Comparison of ENCODE assay signal across 2 cellular contexts in the genomic region with DNA sequence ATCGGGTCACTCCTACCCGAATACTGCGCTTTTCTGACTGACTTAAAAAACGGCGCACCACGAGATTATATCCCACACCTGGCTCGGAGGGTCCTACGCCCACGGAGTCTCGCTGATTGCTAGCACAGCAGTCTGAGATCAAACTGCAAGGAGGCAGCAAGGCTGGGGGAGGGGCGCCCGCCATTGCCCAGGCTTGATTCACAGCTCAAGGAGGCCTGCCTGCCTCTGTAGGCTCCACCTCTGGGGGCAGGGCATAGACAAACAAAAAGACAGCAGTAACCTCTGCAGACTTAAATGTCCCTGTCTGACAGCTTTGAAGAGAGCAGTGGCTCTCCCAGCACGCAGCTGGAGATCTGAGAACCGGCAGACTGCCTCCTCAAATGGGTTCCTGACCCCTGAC. TPM values are rescaled to one million over a fixed set of nuclear protein-coding genes. Genes with fewer than 3 reads are reported as not detected.
"Had no signal": no experiment of that assay in that cellular context is flagged by ENCODE, and none has a peak within 500 bp of the region (broad histone marks: within the 10 kb centered on the region; RNA-seq: fewer than 3 reads in every experiment).

No MANE protein-coding gene starts in this region.

RNA-seq across cellular contexts. Expression of a gene that starts 28.5 kb away (rescaled TPM):
- total RNA-seq: LHCN-M2, NCI-H460 had no signal
